Comparison of ENCODE assay signal across 16 cellular contexts in genomic region chr7:70420263-70420662, GRCh38.
DNase-seq lines count a peak whose midpoint lies in the region; TF ChIP-seq lines count a peak whose summit lies in the region.
"Had no signal": no experiment of that assay in that cellular context is flagged by ENCODE, and none has a peak within 500 bp of the region (broad histone marks: within the 10 kb centered on the region; RNA-seq: fewer than 3 reads in every experiment).

No MANE protein-coding gene starts in this region.

- no peak overlapping the region for H3K4me3 ChIP-seq in BLaER1
- peak overlapping the region; percentile 20; the same call in 1 of the 2 replicates for H3K4me3 ChIP-seq in iPS-20b (ENCODE audit: low read length)
- no peak overlapping the region for H3K4me3 ChIP-seq in PC-9
- H3K4me3 ChIP-seq: GM12878, GM23248, MG63, SJSA1 had no signal

- DNase-seq in HEK293T (ENCODE audit: extremely low spot score) (no peak), SK-N-DZ (ENCODE audit: low spot score) (peak; percentile 51), NCI-H2081 (lab: John Stamatoyannopoulos, UW) (no peak), NCI-H345 (lab: John Stamatoyannopoulos, UW) (no peak), PC-9 (no peak)
- no peak for DNase-seq in activated CD4-positive, alpha-beta T cell treated with anti-CD3 and anti-CD28 coated beads for 1 hour
- DNase-seq: DMS79 treated with DMSO at 0.1 percent for 48 hours, GM23248, Kasumi-1, MG63, NCI-H1694 treated with DMSO at 0.1 percent for 48 hours, OCI-M1 had no signal

- POLR2A ChIA-PET in HEK293T (lab: Yijun Ruan, JAX) = no interaction called here
- POLR2A ChIA-PET in PC-9 (lab: Charles Lee; ENCODE audit: unreplicated experiment) = no interaction called here

- CTCF ChIA-PET in HEK293T (lab: Yijun Ruan, JAX) = no interaction called here
- CTCF ChIA-PET in PC-9 (lab: Charles Lee) = no interaction called here

- no TSS peak for BruUV-seq in PC-9 (replicated peaks; lab: Mats Ljungman, UMichigan)

- no peak for TF ChIP-seq CTCF in PC-9 (conservative IDR thresholded peaks at IDR 0.05)

- peaks cover 55% of the 10 kb centered on the region for H3K4me1 ChIP-seq in BLaER1
- peaks cover 25% of the 10 kb centered on the region; the same call in 1 of the 2 replicates for H3K4me1 ChIP-seq in iPS-20b (ENCODE audit: insufficient read depth, low read length)
- no peaks in the 10 kb centered on the region for H3K4me1 ChIP-seq in PC-9 (replicated peaks; ENCODE audit: insufficient read depth)
- H3K4me1 ChIP-seq: SJSA1 had no signal

- H3K27me3 ChIP-seq in BLaER1 (no peaks in the 10 kb centered on the region), iPS-20b (ENCODE audit: insufficient read depth, low read length) (peaks cover 6% of the 10 kb centered on the region), PC-9 (ENCODE audit: insufficient read depth, low read depth) (peaks cover 51% of the 10 kb centered on the region)
- H3K27me3 ChIP-seq: MG63, SJSA1 had no signal

- peaks cover 22% of the 10 kb centered on the region; the same call in 1 of the 2 replicates for H4K20me1 ChIP-seq in BLaER1
- H4K20me1 ChIP-seq in PC-9 (ENCODE audit: insufficient read depth) = no peaks in the 10 kb centered on the region

- H3K36me3 ChIP-seq in BLaER1 (peaks cover 7% of the 10 kb centered on the region; the same call in 1 of the 2 replicates), iPS-20b (ENCODE audit: insufficient read depth, low read depth, low read length) (no peaks in the 10 kb centered on the region), PC-9 (ENCODE audit: low read depth) (no peaks in the 10 kb centered on the region)
- H3K36me3 ChIP-seq: MG63, SJSA1 had no signal

- H3K27ac ChIP-seq in BLaER1 (no peak overlapping the region), iPS-20b (ENCODE audit: low read length) (no peak overlapping the region), PC-9 (no peak overlapping the region)
- H3K27ac ChIP-seq: GM23248, SJSA1 had no signal

- H3F3A ChIP-seq in PC-9 (ENCODE audit: insufficient read depth, low read depth) = no peaks in the 10 kb centered on the region

- intact Hi-C loops in PC-9 (cut with micrococcal nuclease; ENCODE audit: unreplicated experiment) = no loop called here

- H3K79me2 ChIP-seq in PC-9 (ENCODE audit: low read depth) = no peaks in the 10 kb centered on the region

- H3K4me2 ChIP-seq in BLaER1 = peak overlapping the region; percentile 46
- H3K4me2 ChIP-seq in PC-9 = no peak overlapping the region

- H3K9me3 ChIP-seq in BLaER1 (no peaks in the 10 kb centered on the region), iPS-20b (ENCODE audit: insufficient read depth, low read depth, low read length) (no peaks in the 10 kb centered on the region), PC-9 (ENCODE audit: insufficient read depth, low read depth) (no peaks in the 10 kb centered on the region)
- H3K9me3 ChIP-seq: MG63, SJSA1 had no signal

- no peaks in the 10 kb centered on the region for H3K9me2 ChIP-seq in PC-9 (ENCODE audit: insufficient read depth)

- H2AFZ ChIP-seq in PC-9 = no peak overlapping the region
- H2AFZ ChIP-seq: GM23248 had no signal

- H3K9ac ChIP-seq in BLaER1 (peak overlapping the region; percentile 2), iPS-20b (ENCODE audit: low read depth, low read length) (no peak overlapping the region)
- H3K9ac ChIP-seq: GM23248 had no signal

TF ChIP-seq in HEK293T, 16 proteins besides CTCF, POLR2A, EP300 and RAD21:
- TF ChIP-seq ZNF384 (IDR thresholded peaks at IDR 0.05) (no peak), CTBP1 (IDR thresholded peaks at IDR 0.05; ENCODE audit: borderline replicate concordance) (peak; percentile 58; the same call in 1 of the 2 replicates), FOXM1 (IDR thresholded peaks at IDR 0.05; ENCODE audit: borderline replicate concordance) (no peak)
- TF ChIP-seq, protein P1, sequence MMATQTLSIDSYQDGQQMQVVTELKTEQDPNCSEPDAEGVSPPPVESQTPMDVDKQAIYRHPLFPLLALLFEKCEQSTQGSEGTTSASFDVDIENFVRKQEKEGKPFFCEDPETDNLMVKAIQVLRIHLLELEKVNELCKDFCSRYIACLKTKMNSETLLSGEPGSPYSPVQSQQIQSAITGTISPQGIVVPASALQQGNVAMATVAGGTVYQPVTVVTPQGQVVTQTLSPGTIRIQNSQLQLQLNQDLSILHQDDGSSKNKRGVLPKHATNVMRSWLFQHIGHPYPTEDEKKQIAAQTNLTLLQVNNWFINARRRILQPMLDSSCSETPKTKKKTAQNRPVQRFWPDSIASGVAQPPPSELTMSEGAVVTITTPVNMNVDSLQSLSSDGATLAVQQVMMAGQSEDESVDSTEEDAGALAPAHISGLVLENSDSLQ (IDR thresholded peaks at IDR 0.05) = peak; percentile 90
